9 cellular contexts compared by ENCODE assay signal in genomic region chr10:64733980-64734379, GRCh38.
DNase-seq lines count a peak whose midpoint lies in the region; ATAC-seq and TF ChIP-seq lines count a peak whose summit lies in the region.
"Had no signal": no experiment of that assay in that cellular context is flagged by ENCODE, and none has a peak within 500 bp of the region (broad histone marks: within the 10 kb centered on the region; RNA-seq: fewer than 3 reads in every experiment).

No MANE protein-coding gene starts in this region.

- TF ChIP-seq CTCF in GM12864 (IDR thresholded peaks at IDR 0.05; ENCODE audit: low read depth, low read length, missing control alignments) (peak; percentile 7), WTC11 (IDR thresholded peaks at IDR 0.05) (no peak), upper lobe of left lung (IDR thresholded peaks at IDR 0.05) (peak in 2 of 6 experiments; percentile 10 to 24)

- POLR2A ChIA-PET in WTC11 (lab: Charles Lee): no interaction called here

- no peak overlapping the region for H3K27ac Mint-ChIP-seq in WTC11
- H3K27ac Mint-ChIP-seq: memory B cell had no signal

- H3K27ac ChIP-seq in upper lobe of left lung: no peak overlapping the region

- TF ChIP-seq EP300 in upper lobe of left lung (IDR thresholded peaks at IDR 0.05): no peak

- no peaks in the 10 kb centered on the region for H3K9me3 ChIP-seq in upper lobe of left lung

- no peak for TF ChIP-seq POLR2A in upper lobe of left lung (IDR thresholded peaks at IDR 0.05)

- H3K27me3 ChIP-seq in upper lobe of left lung: no peaks in the 10 kb centered on the region

- no peaks in the 10 kb centered on the region for H3K4me1 ChIP-seq in upper lobe of left lung

- DNase-seq in GM12864 (ENCODE audit: low read depth) (no peak), HT1080 (ENCODE audit: low read depth) (peak; percentile 31), WTC11 (ENCODE audit: low spot score) (peak; percentile 13), myocyte (ENCODE audit: low read depth) (peak; percentile 10), NCI-H128 (lab: John Stamatoyannopoulos, UW; ENCODE audit: unreplicated experiment) (no peak), upper lobe of left lung (no peak)
- no peak for DNase-seq in activated T-cell treated with anti-CD3 and anti-CD28 coated beads, Interleukin-2, amount 50 U/mL, for 4 hours

- H3K27me3 Mint-ChIP-seq in WTC11 (ENCODE audit: low read depth): peaks cover 5% of the 10 kb centered on the region; the same call in 1 of the 2 replicates
- H3K27me3 Mint-ChIP-seq in activated T-cell treated with anti-CD3 and anti-CD28 coated beads, Interleukin-2, amount 50 U/mL, for 4 hours (ENCODE audit: low read depth): no peaks in the 10 kb centered on the region
- H3K27me3 Mint-ChIP-seq: memory B cell had no signal

- peaks cover 22% of the 10 kb centered on the region for H3K36me3 Mint-ChIP-seq in WTC11
- H3K36me3 Mint-ChIP-seq in activated T-cell treated with anti-CD3 and anti-CD28 coated beads, Interleukin-2, amount 50 U/mL, for 4 hours (ENCODE audit: insufficient read depth): no peaks in the 10 kb centered on the region
- H3K36me3 Mint-ChIP-seq: memory B cell had no signal

- peaks cover 15% of the 10 kb centered on the region for H3K4me1 Mint-ChIP-seq in WTC11
- no peaks in the 10 kb centered on the region for H3K4me1 Mint-ChIP-seq in activated T-cell treated with anti-CD3 and anti-CD28 coated beads, Interleukin-2, amount 50 U/mL, for 4 hours (ENCODE audit: low read depth)
- H3K4me1 Mint-ChIP-seq: memory B cell had no signal

- CTCF ChIA-PET in WTC11 (lab: Charles Lee): no interaction called here

- 0 out of 2 replicates have a peak, but pooled peaks have one; percentile 36 for ATAC-seq in WTC11
- no peak for ATAC-seq in GM19455 (IDR thresholded peaks at IDR 0.05; ENCODE audit: unreplicated experiment)
- no peak for ATAC-seq in upper lobe of left lung (ENCODE audit: low FRiP score in 2 of 2)
- no peak for ATAC-seq in activated T-cell treated with anti-CD3 and anti-CD28 coated beads, Interleukin-2, amount 50 U/mL, for 4 hours

- H3K9me3 Mint-ChIP-seq in WTC11: peaks cover 21% of the 10 kb centered on the region
- H3K9me3 Mint-ChIP-seq in activated T-cell treated with anti-CD3 and anti-CD28 coated beads, Interleukin-2, amount 50 U/mL, for 4 hours: peaks cover 4% of the 10 kb centered on the region

- H3K4me3 ChIP-seq in GM12864 (ENCODE audit: low read depth, low read length): no peak overlapping the region
- H3K4me3 ChIP-seq in upper lobe of left lung: no peak overlapping the region

- H3K4me3 Mint-ChIP-seq in WTC11: no peak overlapping the region
- H3K4me3 Mint-ChIP-seq in activated T-cell treated with anti-CD3 and anti-CD28 coated beads, Interleukin-2, amount 50 U/mL, for 4 hours: no peak overlapping the region
- H3K4me3 Mint-ChIP-seq: memory B cell had no signal

- H3K36me3 ChIP-seq in upper lobe of left lung: no peaks in the 10 kb centered on the region

TF ChIP-seq in WTC11, 78 proteins besides CTCF, POLR2A, EP300 and RAD21 (continues in another document):
- no peak for TF ChIP-seq HMGA2 (CRISPR knock-in tag; IDR thresholded peaks at IDR 0.05)
- TF ChIP-seq OVOL2 (CRISPR knock-in tag; IDR thresholded peaks at IDR 0.05; ENCODE audit: borderline replicate concordance): no peak
- TF ChIP-seq NFYB (CRISPR knock-in tag; conservative IDR thresholded peaks at IDR 0.05; ENCODE audit: low read depth): no peak
- TF ChIP-seq MAX (CRISPR knock-in tag; IDR thresholded peaks at IDR 0.05): no peak
- TF ChIP-seq GABPB1 (CRISPR knock-in tag; IDR thresholded peaks at IDR 0.05): no peak
- TF ChIP-seq STAT6 (CRISPR knock-in tag; conservative IDR thresholded peaks at IDR 0.05; ENCODE audit: low read depth): no peak
- TF ChIP-seq CREB1 (CRISPR knock-in tag; IDR thresholded peaks at IDR 0.05): no peak
- TF ChIP-seq CDX4 (CRISPR knock-in tag; IDR thresholded peaks at IDR 0.05; ENCODE audit: borderline replicate concordance): no peak
- TF ChIP-seq E2F5 (CRISPR knock-in tag; IDR thresholded peaks at IDR 0.05): no peak
- no peak for TF ChIP-seq PRDM15 (CRISPR knock-in tag; IDR thresholded peaks at IDR 0.05)
- TF ChIP-seq ZNF232 (CRISPR knock-in tag; IDR thresholded peaks at IDR 0.05): no peak

Comparison
In these comparisons a context has a peak if more than half of its experiments do, and no peak if none do; other contexts are left out.
1. DNase-seq: peak in HT1080 (single experiment), WTC11 (single experiment) and myocyte (single experiment); none in GM12864 (single experiment), NCI-H128 (single experiment), upper lobe of left lung (0 of 2) and activated T-cell treated with anti-CD3 and anti-CD28 coated beads, Interleukin-2, amount 50 U/mL, for 4 hours (single experiment).